ENCODE assay signal across 19 cellular contexts in genomic region chr20:46171909-46172308, GRCh38.
"Had no signal": no experiment of that assay in that cellular context is flagged by ENCODE, and none has a peak within 500 bp of the region (broad histone marks: within the 10 kb centered on the region; RNA-seq: fewer than 3 reads in every experiment).

No MANE protein-coding gene starts in this region.

- DNase-seq: cortex of kidney; foreskin fibroblast; gastrocnemius medialis; head of caudate nucleus; nephron progenitor cell; nucleus accumbens; stimulated activated CD4-positive, alpha-beta T cell treated with anti-CD3 and anti-CD28 coated beads, Interleukin-12 subunit alpha, Interleukin-12 subunit beta, amount 100 ng/mL, for 4 hours; stimulated activated CD4-positive, alpha-beta T cell treated with anti-CD3 and anti-CD28 coated beads, Interleukin-1b, Interleukin-23, amount 100 ng/mL, for 48 hours; stimulated activated CD4-positive, alpha-beta T cell treated with anti-CD3 and anti-CD28 coated beads, Interleukin-4, amount 100 ng/mL, for 24 hours; stimulated activated naive CD8-positive, alpha-beta T cell treated with anti-CD3 and anti-CD28 coated beads, Interleukin-15, Interleukin-2, amounts not matched to agents 100 U/mL and 50 U/mL, for 24 hours; substantia nigra; testis; tibial artery had no signal

- H3K4me3 Mint-ChIP-seq: naive thymus-derived CD8-positive, alpha-beta T cell; nephron progenitor cell; stimulated activated memory B cell treated with anti-CD40 and anti-IgM and Interleukin-4, amounts not matched to agents 10 μg/mL and 1 μg/mL and 100 μg/mL, for 72 hours; type B pancreatic cell had no signal

- H3K9me3 ChIP-seq: gastrocnemius medialis, prostate gland, testis, tibial artery had no signal

- H3K27ac Mint-ChIP-seq: naive thymus-derived CD8-positive, alpha-beta T cell; nephron progenitor cell; stimulated activated memory B cell treated with anti-CD40 and anti-IgM and Interleukin-4, amounts not matched to agents 10 μg/mL and 1 μg/mL and 100 μg/mL, for 72 hours; type B pancreatic cell had no signal

- H3K27me3 ChIP-seq: testis had no signal

- H3K27ac ChIP-seq: gastrocnemius medialis, prostate gland, right atrium auricular region, testis, tibial artery had no signal

- H3K36me3 ChIP-seq: gastrocnemius medialis, prostate gland, right atrium auricular region, tibial artery had no signal

- H3K4me2 ChIP-seq: smooth muscle cell had no signal

- H3K36me3 Mint-ChIP-seq: naive thymus-derived CD8-positive, alpha-beta T cell; stimulated activated memory B cell treated with anti-CD40 and anti-IgM and Interleukin-4, amounts not matched to agents 10 μg/mL and 1 μg/mL and 100 μg/mL, for 72 hours; type B pancreatic cell had no signal

- H3K4me1 ChIP-seq: gastrocnemius medialis, prostate gland, right atrium auricular region, testis had no signal

- H3K9me3 Mint-ChIP-seq: nephron progenitor cell; stimulated activated memory B cell treated with anti-CD40 and anti-IgM and Interleukin-4, amounts not matched to agents 10 μg/mL and 1 μg/mL and 100 μg/mL, for 72 hours; type B pancreatic cell had no signal

- H3K4me3 ChIP-seq: gastrocnemius medialis, prostate gland, right atrium auricular region, smooth muscle cell, testis, tibial artery had no signal
